8 cellular contexts compared by ENCODE assay signal in genomic region chrX:119008122-119008744, GRCh38. TPM values are rescaled to one million over a fixed set of nuclear protein-coding genes. Genes with fewer than 3 reads are reported as not detected.
DNase-seq lines count a peak whose midpoint lies in the region; ATAC-seq and TF ChIP-seq lines count a peak whose summit lies in the region.

No MANE protein-coding gene starts in this region.

- no peaks in the 10 kb centered on the region for H3K79me2 ChIP-seq in OCI-LY3 (ENCODE audit: low read length)

- H3K27ac Mint-ChIP-seq in CD4-positive, CD25-positive, alpha-beta regulatory T cell: no peak overlapping the region

- no peaks in the 10 kb centered on the region for H3K36me3 Mint-ChIP-seq in CD4-positive, CD25-positive, alpha-beta regulatory T cell

- peak; percentile 60 for TF ChIP-seq CTCF in OCI-LY3 (IDR thresholded peaks at IDR 0.05; ENCODE audit: low read depth, low read length)
- TF ChIP-seq CTCF in kidney epithelial cell (IDR thresholded peaks at IDR 0.05; ENCODE audit: insufficient read depth, low read length, poor library complexity, severe bottlenecking): peak; percentile 66
- TF ChIP-seq CTCF in thoracic aorta (IDR thresholded peaks at IDR 0.05): peak; percentile 21

- no peak overlapping the region for H3K9ac ChIP-seq in OCI-LY3 (ENCODE audit: low read length)

- peaks cover 0 to 9% (median 5%) of the 10 kb centered on the region in 4 donors for H3K4me1 Mint-ChIP-seq in CD4-positive, CD25-positive, alpha-beta regulatory T cell

- H3K4me2 ChIP-seq in OCI-LY3 (ENCODE audit: low read length): no peak overlapping the region

- no peak overlapping the region for H3K4me3 ChIP-seq in CD4-positive, CD25-positive, alpha-beta regulatory T cell (ENCODE audit: low read depth, low read length)
- H3K4me3 ChIP-seq in OCI-LY3 (ENCODE audit: low read length) (no peak overlapping the region), kidney epithelial cell (ENCODE audit: low read depth, low read length) (no peak overlapping the region), thoracic aorta (no peak overlapping the region)

- ATAC-seq in CD4-positive, CD25-positive, alpha-beta regulatory T cell (ENCODE audit: low read depth in 2 of 2): peak in 1 of 2 donors; percentile 52
- ATAC-seq in GM19351 (IDR thresholded peaks at IDR 0.05; ENCODE audit: unreplicated experiment): peak; percentile 86
- ATAC-seq in thoracic aorta (ENCODE audit: insufficient number of reproducible peaks, low FRiP score, low read depth): no peak
- ATAC-seq in HG03025 (IDR thresholded peaks at IDR 0.05; ENCODE audit: low FRiP score, unreplicated experiment): no peak

- no peaks in the 10 kb centered on the region for H3K9me3 ChIP-seq in CD4-positive, CD25-positive, alpha-beta regulatory T cell (ENCODE audit: control insufficient read depth in 2 of 2, low read length in 2 of 2)
- H3K9me3 ChIP-seq in OCI-LY3 (ENCODE audit: insufficient read depth, low read length) (no peaks in the 10 kb centered on the region), thoracic aorta (no peaks in the 10 kb centered on the region)

- no peaks in the 10 kb centered on the region for H4K20me1 ChIP-seq in OCI-LY3 (ENCODE audit: insufficient read depth, low read length)

- peak in 2 of 3 donors; percentile 19 to 56 for DNase-seq in CD4-positive, CD25-positive, alpha-beta regulatory T cell
- DNase-seq in amniotic epithelial cell (ENCODE audit: low read depth): peak; percentile 8
- DNase-seq in kidney epithelial cell (ENCODE audit: low read depth): no peak
- DNase-seq in thoracic aorta (ENCODE audit: low spot score): no peak
- no peak for DNase-seq in NCI-H345 treated with DMSO at 0.1 percent for 48 hours (lab: John Stamatoyannopoulos, UW; ENCODE audit: unreplicated experiment)

- no peak overlapping the region for H2AFZ ChIP-seq in OCI-LY3 (ENCODE audit: low read depth, low read length)

- no peaks in the 10 kb centered on the region for H3K27me3 Mint-ChIP-seq in CD4-positive, CD25-positive, alpha-beta regulatory T cell

- H3K4me1 ChIP-seq in CD4-positive, CD25-positive, alpha-beta regulatory T cell (ENCODE audit: control insufficient read depth, insufficient read depth, low read length, poor library complexity, severe bottlenecking): no peaks in the 10 kb centered on the region
- H3K4me1 ChIP-seq in OCI-LY3 (ENCODE audit: low read length) (0 out of 2 replicates have a peak, but pooled peaks cover 8% of the 10 kb centered on the region), thoracic aorta (ENCODE audit: control insufficient read depth in 1 of 2, low read depth in 2 of 2) (no peaks in the 10 kb centered on the region)

- H3K9me3 Mint-ChIP-seq in CD4-positive, CD25-positive, alpha-beta regulatory T cell: peaks cover 0 to 1% (median 0%) of the 10 kb centered on the region in 7 donors

- H3K27ac ChIP-seq in CD4-positive, CD25-positive, alpha-beta regulatory T cell (ENCODE audit: insufficient read depth, low read length, poor library complexity, severe bottlenecking): no peak overlapping the region
- H3K27ac ChIP-seq in OCI-LY3 (ENCODE audit: low read length) (no peak overlapping the region), thoracic aorta (no peak overlapping the region)

- no peak overlapping the region for H3K4me3 Mint-ChIP-seq in CD4-positive, CD25-positive, alpha-beta regulatory T cell

- no peaks in the 10 kb centered on the region for H3K36me3 ChIP-seq in CD4-positive, CD25-positive, alpha-beta regulatory T cell (ENCODE audit: control insufficient read depth, insufficient read depth, low read length)
- H3K36me3 ChIP-seq in OCI-LY3 (replicated peaks; ENCODE audit: low read depth, low read length) (no peaks in the 10 kb centered on the region), kidney epithelial cell (ENCODE audit: control insufficient read depth, insufficient read depth, low read length) (no peaks in the 10 kb centered on the region), thoracic aorta (no peaks in the 10 kb centered on the region)

- no peaks in the 10 kb centered on the region for H3K27me3 ChIP-seq in CD4-positive, CD25-positive, alpha-beta regulatory T cell (ENCODE audit: control insufficient read depth, insufficient read depth, low read length)
- H3K27me3 ChIP-seq in OCI-LY3 (ENCODE audit: low read depth, low read length): peaks cover 11% of the 10 kb centered on the region
- H3K27me3 ChIP-seq in kidney epithelial cell (ENCODE audit: control insufficient read depth, insufficient read depth, low read length): no peaks in the 10 kb centered on the region
- no peaks in the 10 kb centered on the region for H3K27me3 ChIP-seq in thoracic aorta (replicated peaks; ENCODE audit: insufficient read depth)

RNA-seq across cellular contexts. Expression of gene LONRF3, which starts 33.8 kb away (rescaled TPM):
- total RNA-seq in CD4-positive, CD25-positive, alpha-beta regulatory T cell: 5.3 TPM
- polyA plus RNA-seq in CD4-positive, CD25-positive, alpha-beta regulatory T cell: 1 to 10 TPM; 1.2 to 1.9 (median 1.5) TPM
- total RNA-seq in kidney epithelial cell (7.2 and 8.1 TPM in 2 replicates), thoracic aorta (10 to 100 TPM in 1 of 2 donors, 1 to 10 TPM in 1; 8.5 to 24.6 TPM)

Comparison
In these comparisons a context has a peak if more than half of its experiments do, and no peak if none do; other contexts are left out.
1. DNase-seq: peak in CD4-positive, CD25-positive, alpha-beta regulatory T cell (2 of 3) and amniotic epithelial cell (single experiment); none in kidney epithelial cell (single experiment), thoracic aorta (single experiment) and NCI-H345 treated with DMSO at 0.1 percent for 48 hours (single experiment).
2. Peak in every context shown above with its lines, with median percentiles within 50 percentile points of each other: CTCF ChIP-seq.